16 cellular contexts compared by ENCODE assay signal in the genomic region with DNA sequence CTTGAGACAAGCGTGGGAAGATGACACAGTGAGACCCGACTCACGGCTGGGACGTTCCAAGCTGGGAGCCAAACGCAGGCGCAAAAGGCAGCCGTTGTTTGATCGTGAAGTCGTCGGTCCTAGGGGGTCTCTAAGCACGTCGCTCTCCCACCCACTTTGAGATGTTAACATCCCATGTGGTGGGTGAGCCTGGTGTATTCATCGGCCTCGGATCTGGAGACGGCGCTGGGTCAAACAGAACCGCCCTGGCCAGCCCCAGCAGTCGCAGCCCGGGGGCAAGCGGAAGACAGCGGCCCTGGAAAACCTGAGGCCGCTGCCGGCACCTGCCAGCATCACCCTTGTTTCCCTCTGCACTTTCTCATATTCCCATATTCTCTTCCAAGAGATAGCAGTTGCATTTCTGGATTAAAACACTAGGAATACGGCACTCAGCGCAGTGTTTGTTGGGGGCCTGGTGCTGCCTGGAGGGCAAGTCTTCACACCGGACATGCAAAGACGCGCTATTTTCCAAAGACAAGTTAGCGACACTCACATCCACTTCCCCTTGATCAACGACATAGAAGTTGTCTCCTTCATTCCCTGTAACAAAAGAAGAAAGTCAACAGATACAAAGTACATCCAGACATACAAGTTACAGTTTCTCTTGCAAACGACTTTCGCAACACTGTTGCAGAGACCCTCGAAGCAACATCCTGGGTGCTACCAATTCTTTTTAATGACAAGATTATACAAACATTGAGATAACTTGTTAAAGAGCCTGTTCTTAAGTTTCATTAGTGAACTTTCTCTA.
DNase-seq lines count a peak whose midpoint lies in the region; ATAC-seq, FAIRE-seq and TF ChIP-seq lines count a peak whose summit lies in the region.
"Had no signal": no experiment of that assay in that cellular context is flagged by ENCODE, and none has a peak within 500 bp of the region (broad histone marks: within the 10 kb centered on the region; RNA-seq: fewer than 3 reads in every experiment).

No MANE protein-coding gene starts in this region.

- TF ChIP-seq CTCF in GM12864 (IDR thresholded peaks at IDR 0.05; ENCODE audit: low read depth, low read length, missing control alignments): no peak
- TF ChIP-seq CTCF in astrocyte (IDR thresholded peaks at IDR 0.05; ENCODE audit: insufficient read depth, low read depth, low read length): no peak
- TF ChIP-seq CTCF in natural killer cell (IDR thresholded peaks at IDR 0.05): no peak
- no peak for TF ChIP-seq CTCF in ovary (IDR thresholded peaks at IDR 0.05)

- H3K36me3 ChIP-seq in BLaER1 (peaks cover 4% of the 10 kb centered on the region; the same call in 1 of the 2 replicates), astrocyte (ENCODE audit: insufficient read depth, low read length) (no peaks in the 10 kb centered on the region), ovary (no peaks in the 10 kb centered on the region)
- H3K36me3 ChIP-seq: pancreas, uterus had no signal

- no peak for DNase-seq in GM12864 (ENCODE audit: low read depth)
- no peak for DNase-seq in astrocyte (ENCODE audit: low read depth)
- DNase-seq in natural killer cell: no peak
- DNase-seq in stimulated activated CD4-positive, alpha-beta T cell treated with anti-CD3 and anti-CD28 coated beads, Interleukin-15, amount 100 ng/mL, for 24 hours: no peak
- no peak for DNase-seq in NCI-H2171 treated with DMSO at 0.1 percent for 48 hours (lab: John Stamatoyannopoulos, UW)
- no peak for DNase-seq in ovary
- no peak for DNase-seq in NCI-H748 treated with DMSO at 0.1 percent for 48 hours (lab: John Stamatoyannopoulos, UW)
- DNase-seq: AML-193, Karpas-422, NCI-H524, uterus had no signal

- no peak for FAIRE-seq in astrocyte (lab: Jason Lieb, UNC)
- FAIRE-seq: GM18507, H54, pancreas had no signal

- H4K20me1 ChIP-seq in BLaER1 (no peaks in the 10 kb centered on the region), astrocyte (ENCODE audit: insufficient read depth, low read length) (no peaks in the 10 kb centered on the region)

- TF ChIP-seq EP300 in ovary (IDR thresholded peaks at IDR 0.05): no peak

- H3K4me1 ChIP-seq in BLaER1 (peaks cover 94% of the 10 kb centered on the region), astrocyte (ENCODE audit: insufficient read depth, low read length) (peaks cover 48% of the 10 kb centered on the region), ovary (ENCODE audit: insufficient read depth) (no peaks in the 10 kb centered on the region)
- H3K4me1 ChIP-seq: pancreas had no signal

- no peak for ATAC-seq in natural killer cell
- ATAC-seq: activated CD4-positive, CD25-positive, alpha-beta regulatory T cell treated with anti-CD3 and anti-CD28 coated beads, Interleukin-2, amount 50 U/mL, for 24 hours had no signal

- H3K27me3 Mint-ChIP-seq in astrocyte (ENCODE audit: low read depth, unreplicated experiment) (no peaks in the 10 kb centered on the region), natural killer cell (ENCODE audit: low read depth in 2 of 2) (no peaks in the 10 kb centered on the region)

- H3K79me2 ChIP-seq in astrocyte (ENCODE audit: insufficient read depth, low read length): no peaks in the 10 kb centered on the region

- H3K9me3 ChIP-seq in BLaER1: no peaks in the 10 kb centered on the region
- H3K9me3 ChIP-seq in astrocyte (ENCODE audit: insufficient read depth, low read depth, low read length): no peaks in the 10 kb centered on the region
- no peaks in the 10 kb centered on the region for H3K9me3 ChIP-seq in ovary
- H3K9me3 ChIP-seq: pancreas, uterus had no signal

- no peak overlapping the region for H2AFZ ChIP-seq in astrocyte (ENCODE audit: low read depth, low read length)

- intact Hi-C loops in natural killer cell (cut with micrococcal nuclease): loop anchor here (2.0 kb wide), 1 partner anchor 13 kb away; no protein-coding TSS in a partner anchor
- intact Hi-C loops in ovary (cut with DNase I): no loop called here

- peaks cover 16% of the 10 kb centered on the region for H3K4me1 Mint-ChIP-seq in astrocyte (ENCODE audit: low read depth, unreplicated experiment)
- peaks cover 38 to 52% of the 10 kb centered on the region in 2 donors for H3K4me1 Mint-ChIP-seq in natural killer cell

- H3K27ac Mint-ChIP-seq in astrocyte (ENCODE audit: unreplicated experiment) (no peak overlapping the region), natural killer cell (peak overlapping the region; percentile 100)

- peak overlapping the region; percentile 96 for H3K27ac ChIP-seq in BLaER1
- H3K27ac ChIP-seq in astrocyte (ENCODE audit: low read depth, low read length): peak overlapping the region; percentile 96
- H3K27ac ChIP-seq in ovary: no peak overlapping the region

- H3K36me3 Mint-ChIP-seq in astrocyte (ENCODE audit: low read depth, unreplicated experiment) (peaks cover 2% of the 10 kb centered on the region), natural killer cell (no peaks in the 10 kb centered on the region)

- H3K9me3 Mint-ChIP-seq in astrocyte (ENCODE audit: unreplicated experiment): no peaks in the 10 kb centered on the region
- no peaks in the 10 kb centered on the region for H3K9me3 Mint-ChIP-seq in natural killer cell

- H3K9ac ChIP-seq in BLaER1 (no peak overlapping the region; the same call in 1 of the 2 replicates), astrocyte (ENCODE audit: low read length) (no peak overlapping the region)

- peak overlapping the region; percentile 94 for H3K4me2 ChIP-seq in BLaER1
- no peak overlapping the region for H3K4me2 ChIP-seq in astrocyte (ENCODE audit: low read length)

- TF ChIP-seq POLR2A in ovary (IDR thresholded peaks at IDR 0.05): no peak

- H3K4me3 Mint-ChIP-seq in astrocyte (ENCODE audit: unreplicated experiment): no peak overlapping the region
- no peak overlapping the region for H3K4me3 Mint-ChIP-seq in natural killer cell

- peaks cover 4% of the 10 kb centered on the region; the same call in 1 of the 2 replicates for H3K27me3 ChIP-seq in BLaER1
- no peaks in the 10 kb centered on the region for H3K27me3 ChIP-seq in astrocyte (ENCODE audit: insufficient read depth, low read length)
- H3K27me3 ChIP-seq in ovary: no peaks in the 10 kb centered on the region
- H3K27me3 ChIP-seq: pancreas, uterus had no signal

- H3K4me3 ChIP-seq in BLaER1: no peak overlapping the region
- peak overlapping the region; percentile 68; the same call in 1 of the 2 replicates for H3K4me3 ChIP-seq in GM12864 (ENCODE audit: low read depth, low read length)
- no peak overlapping the region for H3K4me3 ChIP-seq in astrocyte (ENCODE audit: insufficient read depth, low read depth, low read length)
- no peak overlapping the region for H3K4me3 ChIP-seq in ovary
- H3K4me3 ChIP-seq: pancreas, uterus had no signal

- WGBS in ovary, 3 donors: 90 to 91% (median 90%) methylated on average over 33 of the region's 33 CpGs

Comparison
In these comparisons a context has a peak if more than half of its experiments do, and no peak if none do; other contexts are left out.
1. H3K27ac ChIP-seq: peak in BLaER1 (single experiment) and astrocyte (single experiment); none in ovary (0 of 2).